1 cellular context compared by ENCODE assay signal in the genomic region with DNA sequence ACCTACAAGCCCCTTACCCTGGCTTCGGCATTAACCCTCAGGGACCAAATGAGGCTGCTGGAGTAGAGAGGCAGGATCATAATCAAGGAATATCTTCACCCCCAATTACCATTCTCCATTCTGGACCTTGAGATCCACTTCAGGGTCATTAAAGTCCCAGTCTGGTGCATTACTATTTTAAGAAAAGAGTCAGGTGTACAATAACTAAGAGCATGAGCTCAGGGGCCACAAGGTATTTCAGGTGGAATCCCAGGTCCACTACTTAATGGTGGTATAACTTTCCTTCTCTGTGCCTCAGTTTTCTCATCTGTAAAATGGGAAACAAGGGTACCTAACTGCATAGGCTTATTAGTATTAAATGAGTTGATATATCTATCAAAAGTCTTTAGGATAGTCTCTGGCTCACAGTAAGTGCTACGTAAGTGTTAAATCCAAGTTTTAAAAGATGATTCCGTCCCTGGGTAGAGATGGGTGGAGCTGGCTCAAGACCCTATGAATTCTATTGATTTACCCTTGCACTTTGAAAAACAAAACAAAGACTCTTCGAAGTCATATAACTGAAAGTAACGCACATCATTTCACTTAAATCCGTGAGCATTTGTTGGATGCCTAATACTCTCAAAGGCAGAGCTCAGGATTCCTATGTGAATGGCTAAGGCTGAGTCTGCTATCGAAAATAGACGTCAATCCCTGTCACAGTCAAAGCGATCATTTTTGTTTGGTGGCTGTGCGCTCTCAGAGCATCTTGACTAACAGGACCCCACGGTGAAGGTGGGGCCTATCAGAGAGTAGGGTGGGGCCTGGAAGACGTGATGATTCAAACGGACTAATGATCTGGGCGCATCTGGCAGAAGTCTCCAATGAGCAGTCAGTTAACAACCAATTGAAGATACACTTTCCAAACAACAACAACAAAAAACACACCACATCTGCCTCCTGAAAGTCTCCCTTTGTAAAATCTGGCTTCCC.
A peak's percentile ranks its signal among the peaks of the same experiment; 100 is the strongest.
TF ChIP-seq lines count a peak whose summit lies in the region.

No MANE protein-coding gene starts in this region.

TF ChIP-seq in K562, 482 proteins besides CTCF, POLR2A, EP300 and RAD21 (continued from another document and continues in another):
- TF ChIP-seq REST (CRISPR knock-in tag; IDR thresholded peaks at IDR 0.05; ENCODE audit: low read depth) = no peak; the same call in 1 of the 2 replicates
- TF ChIP-seq FOS (IDR thresholded peaks at IDR 0.05; ENCODE audit: extremely low read depth, insufficient read length) = no peak
- no peak for TF ChIP-seq SFPQ (IDR thresholded peaks at IDR 0.05; ENCODE audit: low read depth, low read length)
- no peak for TF ChIP-seq NR2C2 (CRISPR knock-in tag; IDR thresholded peaks at IDR 0.05)
- TF ChIP-seq NR2C2 (tag; IDR thresholded peaks at IDR 0.05) = peak; percentile 29; the same call in 1 of the 2 replicates
- no peak; the same call in 1 of the 2 replicates for TF ChIP-seq GABPB1 (CRISPR knock-in tag; IDR thresholded peaks at IDR 0.05)
- TF ChIP-seq RHOXF2B (CRISPR knock-in tag; conservative IDR thresholded peaks at IDR 0.05) = no peak
- TF ChIP-seq NFE2L1 (tag; IDR thresholded peaks at IDR 0.05; ENCODE audit: borderline replicate concordance, low read depth) = no peak
- no peak for TF ChIP-seq ZNF583 (CRISPR knock-in tag; IDR thresholded peaks at IDR 0.05)
- no peak for TF ChIP-seq HMBOX1 (IDR thresholded peaks at IDR 0.05)
- TF ChIP-seq NR2F6 (CRISPR knock-in tag; IDR thresholded peaks at IDR 0.05) = no peak
- TF ChIP-seq, protein P1, sequence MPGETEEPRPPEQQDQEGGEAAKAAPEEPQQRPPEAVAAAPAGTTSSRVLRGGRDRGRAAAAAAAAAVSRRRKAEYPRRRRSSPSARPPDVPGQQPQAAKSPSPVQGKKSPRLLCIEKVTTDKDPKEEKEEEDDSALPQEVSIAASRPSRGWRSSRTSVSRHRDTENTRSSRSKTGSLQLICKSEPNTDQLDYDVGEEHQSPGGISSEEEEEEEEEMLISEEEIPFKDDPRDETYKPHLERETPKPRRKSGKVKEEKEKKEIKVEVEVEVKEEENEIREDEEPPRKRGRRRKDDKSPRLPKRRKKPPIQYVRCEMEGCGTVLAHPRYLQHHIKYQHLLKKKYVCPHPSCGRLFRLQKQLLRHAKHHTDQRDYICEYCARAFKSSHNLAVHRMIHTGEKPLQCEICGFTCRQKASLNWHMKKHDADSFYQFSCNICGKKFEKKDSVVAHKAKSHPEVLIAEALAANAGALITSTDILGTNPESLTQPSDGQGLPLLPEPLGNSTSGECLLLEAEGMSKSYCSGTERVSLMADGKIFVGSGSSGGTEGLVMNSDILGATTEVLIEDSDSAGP (CRISPR knock-in tag; IDR thresholded peaks at IDR 0.05) = peak; percentile 61; the same call in 1 of the 2 replicates
- no peak for TF ChIP-seq ZNF224 (CRISPR knock-in tag; IDR thresholded peaks at IDR 0.05)
- TF ChIP-seq, protein P2, sequence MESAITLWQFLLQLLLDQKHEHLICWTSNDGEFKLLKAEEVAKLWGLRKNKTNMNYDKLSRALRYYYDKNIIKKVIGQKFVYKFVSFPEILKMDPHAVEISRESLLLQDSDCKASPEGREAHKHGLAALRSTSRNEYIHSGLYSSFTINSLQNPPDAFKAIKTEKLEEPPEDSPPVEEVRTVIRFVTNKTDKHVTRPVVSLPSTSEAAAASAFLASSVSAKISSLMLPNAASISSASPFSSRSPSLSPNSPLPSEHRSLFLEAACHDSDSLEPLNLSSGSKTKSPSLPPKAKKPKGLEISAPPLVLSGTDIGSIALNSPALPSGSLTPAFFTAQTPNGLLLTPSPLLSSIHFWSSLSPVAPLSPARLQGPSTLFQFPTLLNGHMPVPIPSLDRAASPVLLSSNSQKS (CRISPR knock-in tag; IDR thresholded peaks at IDR 0.05) = no peak
- no peak for TF ChIP-seq ZNF146 (CRISPR knock-in tag; IDR thresholded peaks at IDR 0.05; ENCODE audit: unreplicated experiment)
- TF ChIP-seq, protein P3, sequence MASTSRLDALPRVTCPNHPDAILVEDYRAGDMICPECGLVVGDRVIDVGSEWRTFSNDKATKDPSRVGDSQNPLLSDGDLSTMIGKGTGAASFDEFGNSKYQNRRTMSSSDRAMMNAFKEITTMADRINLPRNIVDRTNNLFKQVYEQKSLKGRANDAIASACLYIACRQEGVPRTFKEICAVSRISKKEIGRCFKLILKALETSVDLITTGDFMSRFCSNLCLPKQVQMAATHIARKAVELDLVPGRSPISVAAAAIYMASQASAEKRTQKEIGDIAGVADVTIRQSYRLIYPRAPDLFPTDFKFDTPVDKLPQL (IDR thresholded peaks at IDR 0.05; ENCODE audit: extremely low read depth, insufficient read length) = no peak
- TF ChIP-seq NR4A1 (CRISPR knock-in tag; IDR thresholded peaks at IDR 0.05) = no peak
- 0 out of 2 replicates have a peak, but pooled peaks have one; percentile 38 for TF ChIP-seq NR4A1 (tag; IDR thresholded peaks at IDR 0.05)
- TF ChIP-seq, protein P4, sequence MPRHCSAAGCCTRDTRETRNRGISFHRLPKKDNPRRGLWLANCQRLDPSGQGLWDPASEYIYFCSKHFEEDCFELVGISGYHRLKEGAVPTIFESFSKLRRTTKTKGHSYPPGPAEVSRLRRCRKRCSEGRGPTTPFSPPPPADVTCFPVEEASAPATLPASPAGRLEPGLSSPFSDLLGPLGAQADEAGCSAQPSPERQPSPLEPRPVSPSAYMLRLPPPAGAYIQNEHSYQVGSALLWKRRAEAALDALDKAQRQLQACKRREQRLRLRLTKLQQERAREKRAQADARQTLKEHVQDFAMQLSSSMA (CRISPR knock-in tag; IDR thresholded peaks at IDR 0.05) = no peak; the same call in 1 of the 2 replicates
- TF ChIP-seq FUS (optimal IDR thresholded peaks at IDR 0.05; ENCODE audit: low read depth, low read length) = no peak
- no peak for TF ChIP-seq ZKSCAN1 (IDR thresholded peaks at IDR 0.05; ENCODE audit: low read depth, low read length)
- TF ChIP-seq PATZ1 (CRISPR knock-in tag; IDR thresholded peaks at IDR 0.05; ENCODE audit: borderline replicate concordance) = no peak
- TF ChIP-seq NONO (IDR thresholded peaks at IDR 0.05; ENCODE audit: low read depth in 2 of 2, low read length in 1 of 2) = 0 out of 4 replicates have a peak, but pooled peaks of 1 of the 2 experiments have one; percentile 12
- TF ChIP-seq ZSCAN29 (IDR thresholded peaks at IDR 0.05) = peak; percentile 40; the same call in 1 of the 2 replicates
- no peak for TF ChIP-seq BDP1 (IDR thresholded peaks at IDR 0.05; ENCODE audit: insufficient read depth, insufficient read length)
- TF ChIP-seq NKRF (IDR thresholded peaks at IDR 0.05; ENCODE audit: borderline replicate concordance) = peak; percentile 74
- TF ChIP-seq ZNF668 (CRISPR knock-in tag; IDR thresholded peaks at IDR 0.05) = no peak
- TF ChIP-seq NRF1 (conservative IDR thresholded peaks at IDR 0.05 in 1 of 2, IDR thresholded peaks at IDR 0.05 in 1 of 2) = no peak
- no peak for TF ChIP-seq TRIM28 (IDR thresholded peaks at IDR 0.05)
- TF ChIP-seq NBN (IDR thresholded peaks at IDR 0.05; ENCODE audit: low read depth) = peak; percentile 11; the same call in 1 of the 2 replicates
- TF ChIP-seq SNIP1 (IDR thresholded peaks at IDR 0.05; ENCODE audit: low read depth) = no peak
- TF ChIP-seq MXD1 (CRISPR knock-in tag; IDR thresholded peaks at IDR 0.05; ENCODE audit: borderline replicate concordance, poor library complexity, severe bottlenecking) = no peak
- no peak for TF ChIP-seq MED1 (CRISPR knock-in tag; IDR thresholded peaks at IDR 0.05; ENCODE audit: borderline replicate concordance)
- no peak for TF ChIP-seq ZBTB5 (IDR thresholded peaks at IDR 0.05)
- no peak for TF ChIP-seq GABPB2 (CRISPR knock-in tag; conservative IDR thresholded peaks at IDR 0.05)
- 0 out of 2 replicates have a peak, but pooled peaks have one; percentile 52 for TF ChIP-seq ELF2 (CRISPR knock-in tag; IDR thresholded peaks at IDR 0.05)
